ENCODE assay signal across 26 cellular contexts in the genomic region with DNA sequence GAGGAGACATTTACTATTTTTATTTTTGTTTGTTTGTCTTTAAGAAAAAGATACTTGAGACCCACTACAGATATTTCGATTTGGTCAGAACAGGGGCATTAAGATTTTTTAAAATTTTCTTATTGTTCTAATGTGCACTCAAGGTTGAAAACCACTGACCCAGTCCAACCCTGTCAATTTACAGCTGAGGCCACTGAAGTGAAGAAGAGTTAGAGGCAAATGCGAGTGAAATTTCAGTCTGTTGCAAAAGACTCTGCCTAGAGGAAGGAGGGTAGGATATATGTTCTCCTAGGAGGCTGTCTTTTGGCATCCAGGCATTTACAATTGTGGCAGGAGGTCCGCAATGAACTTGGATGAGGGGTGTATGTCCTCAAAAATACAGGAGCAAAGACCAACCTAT.
"Had no signal": no experiment of that assay in that cellular context is flagged by ENCODE, and none has a peak within 500 bp of the region (broad histone marks: within the 10 kb centered on the region; RNA-seq: fewer than 3 reads in every experiment).

No MANE protein-coding gene starts in this region.

- H3K4me3 ChIP-seq: colonic mucosa, coronary artery, dorsolateral prefrontal cortex, esophagus muscularis mucosa, esophagus squamous epithelium, gastrocnemius medialis, gastroesophageal sphincter, heart left ventricle, heart right ventricle had no signal

- DNase-seq: colonic mucosa; cortex of kidney; dermis blood vessel endothelial cell; dorsolateral prefrontal cortex; effector CD4-positive, alpha-beta T cell; effector CD8-positive, alpha-beta T cell; effector memory CD4-positive, alpha-beta T cell; effector memory CD8-positive, alpha-beta T cell; erythroblast; esophagus squamous epithelium; foreskin fibroblast; foreskin keratinocyte; foreskin melanocyte; gastrocnemius medialis; glutamatergic neuron; head of caudate nucleus; heart right ventricle had no signal

- H3K27me3 ChIP-seq: colonic mucosa, dorsolateral prefrontal cortex, esophagus muscularis mucosa, foreskin keratinocyte, gastrocnemius medialis, gastroesophageal sphincter, heart left ventricle, heart right ventricle had no signal

- H3K4me1 ChIP-seq: colonic mucosa, foreskin keratinocyte had no signal

- H3K9me3 ChIP-seq: colonic mucosa, gastrocnemius medialis had no signal

- FAIRE-seq: colon, endometrium, endothelial cell of umbilical vein, frontal cortex had no signal

- H3K36me3 ChIP-seq: colonic mucosa, esophagus muscularis mucosa, esophagus squamous epithelium, gastrocnemius medialis, gastroesophageal sphincter, heart left ventricle, heart right ventricle had no signal

- H3K27ac ChIP-seq: colonic mucosa, coronary artery, dorsolateral prefrontal cortex, epithelial cell of prostate, esophagus muscularis mucosa, esophagus squamous epithelium, foreskin keratinocyte, gastrocnemius medialis, gastroesophageal sphincter, heart left ventricle, heart right ventricle had no signal
